Comparison of ENCODE assay signal across 12 cellular contexts in genomic region chr7:150676282-150676681, GRCh38. TPM values are rescaled to one million over a fixed set of nuclear protein-coding genes. Genes with fewer than 3 reads are reported as not detected.
DNase-seq lines count a peak whose midpoint lies in the region; ATAC-seq and TF ChIP-seq lines count a peak whose summit lies in the region.
"Not testable (repeated sequence)": the region's sequence is repeated elsewhere in the genome, so short reads cannot be mapped to it uniquely, and the experiment has no call there.
"Had no signal": no experiment of that assay in that cellular context is flagged by ENCODE, and none has a peak within 500 bp of the region (broad histone marks: within the 10 kb centered on the region; RNA-seq: fewer than 3 reads in every experiment).

No MANE protein-coding gene starts in this region.

- H2AFZ ChIP-seq in Loucy (ENCODE audit: low read length): not testable (repeated sequence)

- H3K27ac ChIP-seq in heart left ventricle: peak overlapping the region; percentile 53 to 94 (median 70)

- peaks cover 38% of the 10 kb centered on the region for H3K4me1 Mint-ChIP-seq in CD14-positive monocyte
- peaks cover 69% of the 10 kb centered on the region for H3K4me1 Mint-ChIP-seq in T-helper 1 cell treated with Interleukin-12 subunit alpha and Interleukin-12 subunit beta and Interleukin-4 antibody, amounts not matched to agents 30 μg/mL and 1 μg/mL, for 36 hours (ENCODE audit: low read depth)
- peaks cover 70% of the 10 kb centered on the region for H3K4me1 Mint-ChIP-seq in activated CD8-positive, alpha-beta memory T cell treated with anti-CD3 and anti-CD28 coated beads, Interleukin-2, amount 10 ng/mL, durations not matched to agents 7 days and 5 days
- H3K4me1 Mint-ChIP-seq in activated naive CD8-positive, alpha-beta T cell treated with anti-CD3 and anti-CD28 coated beads, Interleukin-2, amount 50 U/mL, for 24 hours: peaks cover 66% of the 10 kb centered on the region

- H3K4me1 ChIP-seq in Loucy (ENCODE audit: insufficient read depth, low read length, poor library complexity, severe bottlenecking) (peaks cover 26% of the 10 kb centered on the region), heart left ventricle (peaks cover 0 to 40% (median 7%) of the 10 kb centered on the region in 12 donors)

- H3K9me3 Mint-ChIP-seq in CD14-positive monocyte; activated CD8-positive, alpha-beta memory T cell treated with anti-CD3 and anti-CD28 coated beads, Interleukin-2, amount 10 ng/mL, durations not matched to agents 7 days and 5 days (ENCODE audit: low read depth): not testable (repeated sequence)
- H3K9me3 Mint-ChIP-seq in T-helper 1 cell treated with Interleukin-12 subunit alpha and Interleukin-12 subunit beta and Interleukin-4 antibody, amounts not matched to agents 30 μg/mL and 1 μg/mL, for 36 hours: peaks cover 39% of the 10 kb centered on the region
- peaks cover 19% of the 10 kb centered on the region for H3K9me3 Mint-ChIP-seq in activated naive CD8-positive, alpha-beta T cell treated with anti-CD3 and anti-CD28 coated beads, Interleukin-2, amount 50 U/mL, for 24 hours

- H3K27me3 Mint-ChIP-seq in CD14-positive monocyte (ENCODE audit: low read depth in 3 of 3); T-helper 1 cell treated with Interleukin-12 subunit alpha and Interleukin-12 subunit beta and Interleukin-4 antibody, amounts not matched to agents 30 μg/mL and 1 μg/mL, for 36 hours (ENCODE audit: low read depth); activated CD8-positive, alpha-beta memory T cell treated with anti-CD3 and anti-CD28 coated beads, Interleukin-2, amount 10 ng/mL, durations not matched to agents 7 days and 5 days; activated naive CD8-positive, alpha-beta T cell treated with anti-CD3 and anti-CD28 coated beads, Interleukin-2, amount 50 U/mL, for 24 hours: not testable (repeated sequence)

- not testable (repeated sequence) for H3F3A ChIP-seq in Loucy (ENCODE audit: low read depth)

- H3K9me2 ChIP-seq in Loucy (replicated peaks; ENCODE audit: low read depth, low read length): not testable (repeated sequence)

- CTCF ChIA-PET in activated CD8-positive, alpha-beta memory T cell treated with anti-CD3 and anti-CD28 coated beads, Interleukin-2, amount 10 ng/mL, durations not matched to agents 7 days and 5 days (lab: Charles Lee): not testable (repeated sequence)

- peaks cover 17% of the 10 kb centered on the region for H3K9me3 ChIP-seq in Loucy (ENCODE audit: insufficient read depth, low read depth, low read length)
- H3K9me3 ChIP-seq in heart left ventricle: not testable (repeated sequence)

- not testable (repeated sequence) for DNase-seq in CD14-positive monocyte (ENCODE audit: low spot score); activated CD8-positive, alpha-beta memory T cell treated with anti-CD3 and anti-CD28 coated beads, Interleukin-2, amount 10 ng/mL, durations not matched to agents 7 days and 5 days; activated naive CD8-positive, alpha-beta T cell treated with anti-CD3 and anti-CD28 coated beads, Interleukin-2, amount 50 U/mL, for 24 hours; heart left ventricle; stimulated activated naive CD8-positive, alpha-beta T cell treated with anti-CD3 and anti-CD28 coated beads, Interleukin-15, Interleukin-2, amounts not matched to agents 100 U/mL and 50 U/mL, for 24 hours
- peak; percentile 1 for DNase-seq in midbrain (lab: John Stamatoyannopoulos, UW)

- intact Hi-C loops in CD14-positive monocyte (cut with micrococcal nuclease): not testable (repeated sequence)
- intact Hi-C loops in heart left ventricle (cut with DNase I): loop anchor here in 2 of 10 donors (5.0 kb wide), 2 partner anchors 41 to 44 kb away; partner anchors contain the start of genes GIMAP1 (in 1 of the 2) and GIMAP6 (in 1 of the 2)

- not testable (repeated sequence) for H3K36me3 ChIP-seq in Loucy (ENCODE audit: insufficient read depth, low read length); heart left ventricle

- H3K27me3 ChIP-seq in Loucy (ENCODE audit: insufficient read depth, low read length, poor library complexity, severe bottlenecking); heart left ventricle: not testable (repeated sequence)

- peak overlapping the region; percentile 30 for H3K4me3 ChIP-seq in Loucy (ENCODE audit: low read length, poor library complexity, severe bottlenecking)
- H3K4me3 ChIP-seq in heart left ventricle: peak overlapping the region in 3 of 12 donors; percentile 5 to 34 (median 15)

- not testable (repeated sequence) for TF ChIP-seq CTCF in CD14-positive monocyte (IDR thresholded peaks at IDR 0.05); Loucy (conservative IDR thresholded peaks at IDR 0.05; ENCODE audit: low read length); heart left ventricle (IDR thresholded peaks at IDR 0.05)

- peak overlapping the region; percentile 55 for H3K9ac ChIP-seq in Loucy (ENCODE audit: low read depth, low read length, poor library complexity, severe bottlenecking)

- not testable (repeated sequence) for H3K36me3 Mint-ChIP-seq in CD14-positive monocyte
- H3K36me3 Mint-ChIP-seq in T-helper 1 cell treated with Interleukin-12 subunit alpha and Interleukin-12 subunit beta and Interleukin-4 antibody, amounts not matched to agents 30 μg/mL and 1 μg/mL, for 36 hours (ENCODE audit: low read depth): peaks cover 43% of the 10 kb centered on the region
- H3K36me3 Mint-ChIP-seq in activated CD8-positive, alpha-beta memory T cell treated with anti-CD3 and anti-CD28 coated beads, Interleukin-2, amount 10 ng/mL, durations not matched to agents 7 days and 5 days: peaks cover 39% of the 10 kb centered on the region
- H3K36me3 Mint-ChIP-seq in activated naive CD8-positive, alpha-beta T cell treated with anti-CD3 and anti-CD28 coated beads, Interleukin-2, amount 50 U/mL, for 24 hours (ENCODE audit: low read depth): peaks cover 26% of the 10 kb centered on the region

- H3K79me2 ChIP-seq in Loucy (ENCODE audit: insufficient read depth, low read length): not testable (repeated sequence)

- peak; percentile 24 for ATAC-seq in activated CD8-positive, alpha-beta memory T cell treated with anti-CD3 and anti-CD28 coated beads, Interleukin-2, amount 10 ng/mL, durations not matched to agents 7 days and 5 days
- ATAC-seq in activated naive CD8-positive, alpha-beta T cell treated with anti-CD3 and anti-CD28 coated beads, Interleukin-2, amount 50 U/mL, for 24 hours: not testable (repeated sequence)
- peak in 3 of 4 donors; percentile 45 to 64 (median 63) for ATAC-seq in heart left ventricle
- peak; percentile 9 for ATAC-seq in stimulated activated naive CD8-positive, alpha-beta T cell treated with anti-CD3 and anti-CD28 coated beads, Interleukin-15, Interleukin-2, amounts not matched to agents 100 U/mL and 50 U/mL, for 24 hours

- not testable (repeated sequence) for TF ChIP-seq POLR2A in heart left ventricle (IDR thresholded peaks at IDR 0.05)

- H3K4me3 Mint-ChIP-seq in CD14-positive monocyte: peak overlapping the region; percentile 32 to 72
- peak overlapping the region; percentile 67 for H3K4me3 Mint-ChIP-seq in T-helper 1 cell treated with Interleukin-12 subunit alpha and Interleukin-12 subunit beta and Interleukin-4 antibody, amounts not matched to agents 30 μg/mL and 1 μg/mL, for 36 hours
- peak overlapping the region; percentile 56 for H3K4me3 Mint-ChIP-seq in activated CD8-positive, alpha-beta memory T cell treated with anti-CD3 and anti-CD28 coated beads, Interleukin-2, amount 10 ng/mL, durations not matched to agents 7 days and 5 days
- H3K4me3 Mint-ChIP-seq in activated naive CD8-positive, alpha-beta T cell treated with anti-CD3 and anti-CD28 coated beads, Interleukin-2, amount 50 U/mL, for 24 hours: peak overlapping the region; percentile 44

- H4K20me1 ChIP-seq in Loucy (ENCODE audit: insufficient read depth, low read length, poor library complexity, severe bottlenecking): not testable (repeated sequence)

- peak overlapping the region; percentile 51 for H3K4me2 ChIP-seq in Loucy (ENCODE audit: low read depth, low read length, poor library complexity, severe bottlenecking)

- H3K27ac Mint-ChIP-seq in CD14-positive monocyte: peak overlapping the region; percentile 42 to 84 (median 74)
- peak overlapping the region; percentile 88 for H3K27ac Mint-ChIP-seq in T-helper 1 cell treated with Interleukin-12 subunit alpha and Interleukin-12 subunit beta and Interleukin-4 antibody, amounts not matched to agents 30 μg/mL and 1 μg/mL, for 36 hours
- peak overlapping the region; percentile 80 for H3K27ac Mint-ChIP-seq in activated CD8-positive, alpha-beta memory T cell treated with anti-CD3 and anti-CD28 coated beads, Interleukin-2, amount 10 ng/mL, durations not matched to agents 7 days and 5 days
- H3K27ac Mint-ChIP-seq in activated naive CD8-positive, alpha-beta T cell treated with anti-CD3 and anti-CD28 coated beads, Interleukin-2, amount 50 U/mL, for 24 hours: peak overlapping the region; percentile 76

RNA-seq across cellular contexts. Expression of gene GIMAP2, which starts 9.2 kb away (rescaled TPM):
- 10 to 100 TPM; 45.6 to 47.0 TPM for polyA plus RNA-seq in CD14-positive monocyte
- 10 to 100 TPM; 60.3 to 80.0 TPM for total RNA-seq in activated CD8-positive, alpha-beta memory T cell treated with anti-CD3 and anti-CD28 coated beads, Interleukin-2, amount 10 ng/mL, durations not matched to agents 7 days and 5 days
- total RNA-seq in heart left ventricle: 10 to 100 TPM in 2 of 9 donors, 1 to 10 TPM in 7; 2.1 to 23.5 (median 4.9) TPM
- 1 to 10 TPM; 2.3 to 6.6 TPM for polyA plus RNA-seq in heart left ventricle
- total RNA-seq: MCF 10A had no signal

RNA-seq across cellular contexts. Expression of gene GIMAP1, which starts 40.1 kb away (rescaled TPM):
- polyA plus RNA-seq in CD14-positive monocyte (10 to 100 TPM; 11.4 to 19.6 TPM), heart left ventricle (1 to 10 TPM; 7.7 to 9.7 TPM)
- total RNA-seq in activated CD8-positive, alpha-beta memory T cell treated with anti-CD3 and anti-CD28 coated beads, Interleukin-2, amount 10 ng/mL, durations not matched to agents 7 days and 5 days: 10 to 100 TPM in 1 of 2 experiments, 1 to 10 TPM in 1; 6.8 to 12.4 TPM
- total RNA-seq in heart left ventricle: 1 to 10 TPM; 3.4 to 9.2 (median 5.8) TPM
- total RNA-seq: A172, MCF 10A, NCI-H460, SK-MEL-5 had no signal

RNA-seq across cellular contexts. Expression of gene GIMAP6, which starts 44.1 kb away (rescaled TPM):
- polyA plus RNA-seq in CD14-positive monocyte (10 to 100 TPM; 57.0 to 70.2 TPM), heart left ventricle (10 to 100 TPM; 13.8 to 29.6 TPM)
- total RNA-seq in activated CD8-positive, alpha-beta memory T cell treated with anti-CD3 and anti-CD28 coated beads, Interleukin-2, amount 10 ng/mL, durations not matched to agents 7 days and 5 days: 10 to 100 TPM; 54.6 to 65.0 TPM
- 10 to 100 TPM; 20.3 to 52.7 (median 24.4) TPM for total RNA-seq in heart left ventricle
- total RNA-seq: A172, MCF 10A, NCI-H460, SK-MEL-5 had no signal
